1 cellular context compared by ENCODE assay signal in the genomic region with DNA sequence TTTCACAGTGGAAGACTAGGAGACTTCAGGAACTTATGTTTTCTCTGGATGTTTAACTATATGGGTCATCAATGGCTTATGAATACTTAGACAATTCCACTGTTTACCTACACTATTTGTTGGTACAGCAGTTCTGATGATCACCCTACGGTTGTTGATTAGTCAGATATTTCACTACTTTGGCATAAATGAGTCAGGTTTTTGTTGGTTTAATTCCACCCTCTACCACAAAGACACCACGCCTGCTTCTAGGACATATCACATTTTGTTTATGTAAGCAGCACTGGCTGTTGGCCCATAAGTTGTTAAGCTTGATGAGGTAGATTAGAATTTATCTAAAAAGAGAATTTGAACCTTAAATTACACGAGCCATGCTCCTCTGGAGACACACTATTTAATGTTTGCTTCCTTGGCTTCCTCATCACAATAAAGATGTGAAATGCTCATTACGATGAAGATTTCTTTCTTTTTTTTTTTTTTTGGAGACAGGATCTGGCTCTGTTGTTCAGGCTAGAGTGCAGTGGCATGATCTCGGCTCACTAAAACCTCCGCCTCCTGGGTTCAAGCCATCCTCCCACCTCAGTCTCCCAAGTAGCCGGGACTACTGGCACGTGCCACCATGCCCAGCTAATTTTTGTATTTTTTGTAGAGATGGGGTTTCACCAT.
TF ChIP-seq lines count a peak whose summit lies in the region.

No MANE protein-coding gene starts in this region.

TF ChIP-seq in HEK293, 187 proteins besides CTCF, POLR2A, EP300 and RAD21 (continued from another document):
- TF ChIP-seq, protein P1, sequence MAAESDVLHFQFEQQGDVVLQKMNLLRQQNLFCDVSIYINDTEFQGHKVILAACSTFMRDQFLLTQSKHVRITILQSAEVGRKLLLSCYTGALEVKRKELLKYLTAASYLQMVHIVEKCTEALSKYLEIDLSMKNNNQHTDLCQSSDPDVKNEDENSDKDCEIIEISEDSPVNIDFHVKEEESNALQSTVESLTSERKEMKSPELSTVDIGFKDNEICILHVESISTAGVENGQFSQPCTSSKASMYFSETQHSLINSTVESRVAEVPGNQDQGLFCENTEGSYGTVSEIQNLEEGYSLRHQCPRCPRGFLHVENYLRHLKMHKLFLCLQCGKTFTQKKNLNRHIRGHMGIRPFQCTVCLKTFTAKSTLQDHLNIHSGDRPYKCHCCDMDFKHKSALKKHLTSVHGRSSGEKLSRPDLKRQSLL (tag by site-specific recombination; IDR thresholded peaks at IDR 0.05), result no peak
- 0 out of 2 replicates have a peak, but pooled peaks have one; percentile 61 for TF ChIP-seq ZEB2 (tag by site-specific recombination; IDR thresholded peaks at IDR 0.05)
- TF ChIP-seq ZBTB20 (tag by site-specific recombination; IDR thresholded peaks at IDR 0.05), result no peak
- no peak for TF ChIP-seq SCRT2 (tag by site-specific recombination; IDR thresholded peaks at IDR 0.05)
- no peak for TF ChIP-seq ZBTB17 (tag by site-specific recombination; IDR thresholded peaks at IDR 0.05)
- TF ChIP-seq ZNF202 (tag by site-specific recombination; IDR thresholded peaks at IDR 0.05; ENCODE audit: borderline replicate concordance), result no peak
- TF ChIP-seq SP7 (tag by site-specific recombination; IDR thresholded peaks at IDR 0.05), result peak; percentile 92
- TF ChIP-seq ZNF510 (tag by site-specific recombination; IDR thresholded peaks at IDR 0.05; ENCODE audit: insufficient replicate concordance), result no peak
- TF ChIP-seq ZNF138 (tag by site-specific recombination; IDR thresholded peaks at IDR 0.05; ENCODE audit: borderline replicate concordance), result no peak
TF ChIP-seq in HEK293: peak in this region for 25.
